22 cellular contexts compared by ENCODE assay signal in genomic region chr9:130062750-130063149, GRCh38.
"Had no signal": no experiment of that assay in that cellular context is flagged by ENCODE, and none has a peak within 500 bp of the region (broad histone marks: within the 10 kb centered on the region; RNA-seq: fewer than 3 reads in every experiment).

No MANE protein-coding gene starts in this region.

- H3K27ac ChIP-seq: colonic mucosa, esophagus squamous epithelium, lower lobe of right lung, ovary, psoas muscle, skin epidermis, testis, tibial artery had no signal

- H3K4me1 Mint-ChIP-seq: nephron progenitor cell had no signal

- H3K4me1 ChIP-seq: colonic mucosa had no signal

- H3K27me3 ChIP-seq: colonic mucosa, esophagus squamous epithelium, ovary, spleen, testis, tibial artery had no signal

- H3K9me3 Mint-ChIP-seq: naive thymus-derived CD8-positive, alpha-beta T cell; nephron progenitor cell; type B pancreatic cell had no signal

- H3K36me3 ChIP-seq: colonic mucosa, ovary had no signal

- H3K9me3 ChIP-seq: colonic mucosa, esophagus squamous epithelium, lower lobe of right lung, ovary, psoas muscle, spleen, testis, tibial artery had no signal

- H3K27me3 Mint-ChIP-seq: naive thymus-derived CD8-positive, alpha-beta T cell; type B pancreatic cell had no signal

- H3K4me3 ChIP-seq: colonic mucosa, esophagus squamous epithelium, lower lobe of right lung, ovary, psoas muscle, skin epidermis, testis, tibial artery had no signal

- DNase-seq: colonic mucosa; dermis blood vessel endothelial cell; effector memory CD4-positive, alpha-beta T cell; erythroblast; esophagus squamous epithelium; foreskin melanocyte; left ventricle myocardium superior; lower lobe of right lung; naive thymus-derived CD8-positive, alpha-beta T cell; nephron progenitor cell; nucleus accumbens; ovary; psoas muscle; right cardiac atrium; spleen; stimulated activated CD4-positive, alpha-beta T cell treated with anti-CD3 and anti-CD28 coated beads, Interleukin-4, amount 100 ng/mL, for 4 hours; stimulated activated naive CD4-positive, alpha-beta T cell; substantia nigra; testis; tibial artery had no signal

- H3K4me3 Mint-ChIP-seq: nephron progenitor cell, type B pancreatic cell had no signal

- ATAC-seq: left ventricle myocardium superior; lower lobe of right lung; naive thymus-derived CD8-positive, alpha-beta T cell; psoas muscle; right cardiac atrium had no signal

- H3K27ac Mint-ChIP-seq: nephron progenitor cell, type B pancreatic cell had no signal
